ENCODE assay signal across 8 cellular contexts in the genomic region with DNA sequence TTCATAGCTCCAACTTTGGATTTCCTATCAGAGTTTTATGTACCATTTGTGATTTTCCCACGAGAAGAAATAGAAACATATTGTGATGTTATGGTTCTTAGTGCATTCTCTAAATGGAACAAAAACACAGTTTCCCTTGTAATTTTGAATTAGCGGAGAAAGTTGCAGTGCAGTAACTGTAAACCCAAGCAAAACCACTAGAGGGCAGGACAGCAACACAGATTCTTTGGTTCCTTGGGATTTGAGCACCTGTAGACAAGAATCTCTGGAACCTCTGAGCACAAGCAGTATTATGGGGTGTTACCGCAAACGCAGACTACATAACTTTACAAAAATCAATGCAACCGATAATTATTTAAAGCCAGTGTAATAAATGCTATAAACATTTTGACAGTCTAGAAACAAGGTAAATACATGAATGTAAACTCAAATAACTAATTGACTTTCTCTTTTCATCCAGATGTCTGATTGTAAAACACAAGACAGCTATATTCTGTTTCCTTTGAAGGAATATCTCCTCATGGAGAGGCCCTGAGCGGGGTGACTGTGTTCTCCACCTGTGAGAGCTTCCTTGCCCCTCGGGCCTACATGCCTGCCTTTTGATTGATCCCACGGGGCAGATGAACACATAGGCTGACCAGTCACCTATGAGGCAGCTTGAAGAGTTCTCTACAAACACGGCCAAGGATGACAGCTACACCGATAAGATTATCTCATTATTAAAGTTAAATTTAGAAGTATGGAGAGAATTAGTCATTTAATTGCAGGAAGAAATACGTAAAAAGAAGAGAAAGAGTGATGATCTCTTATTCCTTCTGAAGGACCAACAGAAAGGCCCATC.
DNase-seq lines count a peak whose midpoint lies in the region; ATAC-seq and TF ChIP-seq lines count a peak whose summit lies in the region.

No MANE protein-coding gene starts in this region.

- no peak overlapping the region for H3K4ac ChIP-seq in neuronal stem cell (ENCODE audit: low read length)

- no peaks in the 10 kb centered on the region for H3K79me2 ChIP-seq in GM23248 (ENCODE audit: insufficient read depth)

- ATAC-seq in GM21717 (IDR thresholded peaks at IDR 0.05; ENCODE audit: unreplicated experiment) = no peak

- H3K4me2 ChIP-seq in GM23248 (ENCODE audit: unreplicated experiment) = no peak overlapping the region
- H3K4me2 ChIP-seq in neuronal stem cell (ENCODE audit: insufficient read depth, low read length, poor library complexity, severe bottlenecking) = no peak overlapping the region

- no peak overlapping the region for H3K9ac ChIP-seq in GM23248
- no peak overlapping the region for H3K9ac ChIP-seq in neuronal stem cell (ENCODE audit: low read depth, low read length, poor library complexity)

- no peaks in the 10 kb centered on the region for H3K9me3 ChIP-seq in GM23248 (ENCODE audit: low read depth)
- no peaks in the 10 kb centered on the region for H3K9me3 ChIP-seq in neuronal stem cell (replicated peaks in 1 of 2; ENCODE audit: control insufficient read depth in 2 of 2, insufficient read depth in 1 of 2, low read depth in 1 of 2, low read length in 2 of 2)

- no peaks in the 10 kb centered on the region for H3F3A ChIP-seq in GM23248 (ENCODE audit: insufficient read depth)

- 64% methylated on average over 11 of the region's 11 CpGs for WGBS in GM23248 (ENCODE audit: low coverage in 1 of 2, low lambda C conversion rate in 2 of 2, missing lambda C conversion rate in 2 of 2), 2 experiments
- WGBS in neuronal stem cell (ENCODE audit: extremely low coverage in 2 of 2, insufficient read length in 2 of 2, insufficient replicate concordance in 1 of 2), 2 donors = 100% methylated on average over 1 of the region's 11 CpGs; no CpG with 5 or more reads in 1 of the 2 donors

- DNase-seq in NCI-H2029 treated with DMSO at 0.1 percent for 48 hours (lab: John Stamatoyannopoulos, UW) = peak; percentile 31
- no peak for DNase-seq in NCI-H2029 (lab: John Stamatoyannopoulos, UW)
- peak; percentile 57 for DNase-seq in GM23248
- peak; percentile 89 for DNase-seq in NCI-H510A treated with DMSO at 0.1 percent for 48 hours (lab: John Stamatoyannopoulos, UW)
- DNase-seq in choroid plexus epithelial cell (ENCODE audit: low read depth) = peak; percentile 68
- DNase-seq in neuronal stem cell (ENCODE audit: low spot score) = peak; percentile 33
- DNase-seq in hippocampal formation (lab: John Stamatoyannopoulos, UW) = no peak

- no peak overlapping the region for H2BK15ac ChIP-seq in neuronal stem cell (ENCODE audit: low read length)

- TF ChIP-seq CTCF in choroid plexus epithelial cell (conservative IDR thresholded peaks at IDR 0.05; ENCODE audit: low read depth, low read length) = peak; percentile 89

- in situ Hi-C loops in GM23248 (cut with MboI) = no loop called here

- H3K36me3 ChIP-seq in GM23248 (ENCODE audit: low read depth) = no peaks in the 10 kb centered on the region
- H3K36me3 ChIP-seq in neuronal stem cell (replicated peaks in 1 of 2; ENCODE audit: control insufficient read depth in 2 of 2, insufficient read depth in 2 of 2, low read length in 2 of 2) = no peaks in the 10 kb centered on the region

- H4K20me1 ChIP-seq in GM23248 (ENCODE audit: insufficient read depth) = no peaks in the 10 kb centered on the region

- no peak overlapping the region for H2BK120ac ChIP-seq in neuronal stem cell (ENCODE audit: low read depth, low read length)

- no peak overlapping the region for H3K4me3 ChIP-seq in GM23248
- no peak overlapping the region for H3K4me3 ChIP-seq in choroid plexus epithelial cell (ENCODE audit: low read depth, low read length)
- no peak overlapping the region for H3K4me3 ChIP-seq in neuronal stem cell (ENCODE audit: low read length in 2 of 2)

- H3K4me1 ChIP-seq in GM23248 (ENCODE audit: insufficient read depth) (no peaks in the 10 kb centered on the region; the same call in 1 of the 2 replicates), neuronal stem cell (ENCODE audit: control insufficient read depth in 2 of 2, insufficient read depth in 1 of 2, low read depth in 1 of 2, low read length in 2 of 2) (no peaks in the 10 kb centered on the region)

- H2BK12ac ChIP-seq in neuronal stem cell (ENCODE audit: low read length) = no peak overlapping the region

- no peak overlapping the region for H4K91ac ChIP-seq in neuronal stem cell (ENCODE audit: low read depth, low read length, poor library complexity)

- H3K23ac ChIP-seq in neuronal stem cell (ENCODE audit: low read depth, low read length, poor library complexity) = no peak overlapping the region

- no peak overlapping the region for H3K18ac ChIP-seq in neuronal stem cell (ENCODE audit: low read length)

- H2BK5ac ChIP-seq in neuronal stem cell (ENCODE audit: low read length) = no peak overlapping the region

- H3K14ac ChIP-seq in neuronal stem cell (ENCODE audit: low read length) = no peak overlapping the region

- H2AK5ac ChIP-seq in neuronal stem cell (ENCODE audit: low read depth, low read length) = no peak overlapping the region

- H3K27me3 ChIP-seq in GM23248 (replicated peaks; ENCODE audit: insufficient read depth) = no peaks in the 10 kb centered on the region
- peaks cover 0 to 9% (median 0%) of the 10 kb centered on the region in 3 experiments for H3K27me3 ChIP-seq in neuronal stem cell (ENCODE audit: control insufficient read depth in 3 of 3, insufficient read depth in 3 of 3, low read depth in 1 of 3, low read length in 3 of 3)

- H2AFZ ChIP-seq in GM23248 (no peak overlapping the region), neuronal stem cell (ENCODE audit: low read length) (no peak overlapping the region)

- no peak overlapping the region for H3K27ac ChIP-seq in GM23248
- H3K27ac ChIP-seq in neuronal stem cell (replicated peaks; ENCODE audit: low read length) = no peak overlapping the region

- no peaks in the 10 kb centered on the region for H3K9me2 ChIP-seq in GM23248 (ENCODE audit: insufficient read depth)

- no peaks in the 10 kb centered on the region for H3K79me1 ChIP-seq in neuronal stem cell (ENCODE audit: low read depth, low read length)

- no peak overlapping the region for H4K8ac ChIP-seq in neuronal stem cell (ENCODE audit: low read depth, low read length)

Comparison
In these comparisons a context has a peak if more than half of its experiments do, and no peak if none do; other contexts are left out.
1. DNase-seq: peak in NCI-H2029 treated with DMSO at 0.1 percent for 48 hours (single experiment), GM23248 (single experiment), NCI-H510A treated with DMSO at 0.1 percent for 48 hours (single experiment), choroid plexus epithelial cell (single experiment) and neuronal stem cell (single experiment); none in NCI-H2029 (single experiment) and hippocampal formation (0 of 2).